ENCODE assay signal across 8 cellular contexts in the genomic region with DNA sequence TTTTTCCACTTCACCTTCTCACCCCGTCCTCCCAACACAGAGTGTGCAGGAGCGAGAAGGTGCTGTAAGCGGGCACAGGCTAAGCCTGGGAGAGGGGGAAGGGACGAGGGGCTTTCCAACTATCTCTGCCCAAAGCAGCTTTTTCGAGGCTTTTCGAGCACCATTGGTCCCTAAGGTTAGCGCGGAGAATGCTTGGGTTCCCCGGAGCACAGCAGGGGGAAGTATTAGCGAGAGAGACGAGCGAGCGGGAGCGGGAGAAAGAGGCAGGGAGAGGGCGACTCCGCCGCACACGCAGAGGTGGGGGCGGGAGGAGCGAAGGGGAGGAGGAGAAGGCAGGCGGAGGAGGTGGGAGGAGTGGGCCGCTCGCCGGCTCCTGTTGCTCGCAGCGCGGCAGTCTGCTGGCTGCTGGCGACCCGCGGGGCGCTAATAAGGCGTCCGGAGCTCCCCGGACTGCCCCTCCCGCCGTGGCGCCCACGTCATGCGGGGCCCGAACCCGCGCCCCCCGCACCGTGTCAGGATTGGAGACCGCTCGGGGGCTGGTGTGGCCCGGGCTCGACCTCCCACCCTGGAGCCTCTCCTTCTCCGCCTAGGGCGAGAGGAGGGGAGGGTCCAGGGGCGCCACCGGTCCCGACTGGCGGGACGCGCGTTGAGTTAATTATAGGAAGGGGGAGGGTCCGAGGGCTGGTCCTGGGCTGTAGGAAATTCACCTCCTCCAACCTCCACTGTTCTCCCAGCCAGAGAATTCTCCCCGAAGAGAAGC. TPM values are rescaled to one million over a fixed set of nuclear protein-coding genes. Genes with fewer than 3 reads are reported as not detected.
DNase-seq lines count a peak whose midpoint lies in the region.

TSS of gene ADAMTS3 (minus strand) at position 263 of the 760 bp plus-strand sequence. CDS start 459 bp downstream, outside the sequence.

- H3K27ac ChIP-seq in caudate nucleus (ENCODE audit: low read depth, low read length) = peak within 1 kb of the TSS; percentile 73
- peak within 1 kb of the TSS; percentile 70 for H3K27ac ChIP-seq in skeletal muscle tissue (ENCODE audit: low read depth, low read length)

- H3K4me3 ChIP-seq in HAP-1 (peak within 1 kb of the TSS; percentile 46), skeletal muscle tissue (ENCODE audit: low read length in 3 of 3) (peak within 1 kb of the TSS; percentile 78 to 87 (median 83))

- no peak within 1 kb of the TSS for H3K27ac Mint-ChIP-seq in immature natural killer cell

- H3K4me1 Mint-ChIP-seq in immature natural killer cell = peaks cover 10 to 20% of the 10 kb centered on the region in 2 donors

- peaks cover 11 to 17% (median 13%) of the 10 kb centered on the region in 3 donors for H3K27me3 Mint-ChIP-seq in immature natural killer cell (ENCODE audit: low read depth in 3 of 3)

- peak within 1 kb of the TSS; percentile 70 to 82 (median 72) for H3K9ac ChIP-seq in skeletal muscle tissue (ENCODE audit: low read depth in 1 of 3, low read length in 3 of 3)

- H3K36me3 Mint-ChIP-seq in immature natural killer cell = peaks cover 0 to 6% (median 0%) of the 10 kb centered on the region in 3 donors

- in situ Hi-C loops in HAP-1 (cut with MboI; ENCODE audit: low sequenced_read_pairs) = no loop called here

- H3K27me3 ChIP-seq in HAP-1 (ENCODE audit: low read depth) (no peaks in the 10 kb centered on the region), skeletal muscle tissue (ENCODE audit: control insufficient read depth in 3 of 3, insufficient read depth in 3 of 3, low read length in 3 of 3) (peaks cover 0 to 6% (median 0%) of the 10 kb centered on the region in 3 donors)

- H3K9me3 Mint-ChIP-seq in immature natural killer cell = peaks cover 0 to 23% (median 11%) of the 10 kb centered on the region in 6 donors

- H3K9me3 ChIP-seq in HAP-1 (no peaks in the 10 kb centered on the region), skeletal muscle tissue (ENCODE audit: control insufficient read depth in 3 of 3, low read length in 3 of 3) (no peaks in the 10 kb centered on the region)

- peak within 1 kb of the TSS; percentile 48 to 74 (median 68) for H3K4me3 Mint-ChIP-seq in immature natural killer cell

- DNase-seq in COLO668 (lab: John Stamatoyannopoulos, UW; ENCODE audit: unreplicated experiment) (peak; percentile 30), HAP-1 (ENCODE audit: low spot score in 2 of 2) (peak; percentile 79 to 88), OCI-M1 (lab: John Stamatoyannopoulos, UW) (peak; percentile 94), caudate nucleus (lab: John Stamatoyannopoulos, UW) (peak in 47 of 61 donors; percentile 1 to 80 (median 32)), immature natural killer cell (no peak), GOT3 (lab: John Stamatoyannopoulos, UW) (no peak), SHP77 (lab: John Stamatoyannopoulos, UW) (no peak)

- H3K4me1 ChIP-seq in HAP-1 = peaks cover 17% of the 10 kb centered on the region
- peaks cover 2 to 5% (median 4%) of the 10 kb centered on the region in 3 donors for H3K4me1 ChIP-seq in skeletal muscle tissue (ENCODE audit: control insufficient read depth in 3 of 3, insufficient read depth in 3 of 3, low read length in 3 of 3)

- no peaks in the 10 kb centered on the region for H3K36me3 ChIP-seq in HAP-1 (replicated peaks)
- no peaks in the 10 kb centered on the region for H3K36me3 ChIP-seq in skeletal muscle tissue (ENCODE audit: control insufficient read depth in 3 of 3, insufficient read depth in 3 of 3, low read length in 3 of 3)

RNA-seq across cellular contexts. Expression of gene ADAMTS3, which starts in this region (rescaled TPM):
- polyA plus RNA-seq in immature natural killer cell = not detected
- 2.1 TPM for total RNA-seq in skeletal muscle tissue

Comparison
In these comparisons a context has a peak if more than half of its experiments do, and no peak if none do; other contexts are left out.
1. DNase-seq: peak in COLO668 (single experiment), HAP-1 (2 of 2), OCI-M1 (single experiment) and caudate nucleus (47 of 61); none in immature natural killer cell (0 of 3), GOT3 (single experiment) and SHP77 (0 of 2).